In genomic region chr19:42193706-42194105, GRCh38 we compare ENCODE assay signal across 1 cellular context.
TF ChIP-seq lines count a peak whose summit lies in the region.

No MANE protein-coding gene starts in this region.

TF ChIP-seq in endothelial cell of umbilical vein, 7 proteins besides CTCF, POLR2A, EP300 and RAD21:
- no peak for TF ChIP-seq MYC (IDR thresholded peaks at IDR 0.05; ENCODE audit: low read depth, low read length)
- peak; percentile 24 for TF ChIP-seq GATA2 (IDR thresholded peaks at IDR 0.05; ENCODE audit: insufficient read depth, insufficient read length, low read depth, low read length)
- no peak for TF ChIP-seq JUN (IDR thresholded peaks at IDR 0.05; ENCODE audit: borderline replicate concordance, insufficient read depth, insufficient read length, low read depth)
- no peak for TF ChIP-seq POLR2AphosphoS5 (IDR thresholded peaks at IDR 0.05; ENCODE audit: insufficient read depth, low read depth, low read length)
- TF ChIP-seq FOS (IDR thresholded peaks at IDR 0.05; ENCODE audit: borderline replicate concordance, insufficient read depth, low read length), result peak; percentile 52
- no peak for TF ChIP-seq EZH2 (IDR thresholded peaks at IDR 0.05; ENCODE audit: borderline replicate concordance, low read depth, low read length, severe bottlenecking)
- TF ChIP-seq, protein P1, sequence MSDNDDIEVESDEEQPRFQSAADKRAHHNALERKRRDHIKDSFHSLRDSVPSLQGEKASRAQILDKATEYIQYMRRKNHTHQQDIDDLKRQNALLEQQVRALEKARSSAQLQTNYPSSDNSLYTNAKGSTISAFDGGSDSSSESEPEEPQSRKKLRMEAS (IDR thresholded peaks at IDR 0.05; ENCODE audit: insufficient read depth, insufficient read length), result no peak
TF ChIP-seq in endothelial cell of umbilical vein: peak in this region for 2.
